In genomic region chr10:6128087-6128486, GRCh38 we compare ENCODE assay signal across 20 cellular contexts. TPM values are rescaled to one million over a fixed set of nuclear protein-coding genes. Genes with fewer than 3 reads are reported as not detected.
DNase-seq lines count a peak whose midpoint lies in the region; ATAC-seq and TF ChIP-seq lines count a peak whose summit lies in the region.
"Had no signal": no experiment of that assay in that cellular context is flagged by ENCODE, and none has a peak within 500 bp of the region (broad histone marks: within the 10 kb centered on the region; RNA-seq: fewer than 3 reads in every experiment).

No MANE protein-coding gene starts in this region.

- TF ChIP-seq CTCF in neural progenitor cell (IDR thresholded peaks at IDR 0.05), result no peak

- H3K9me3 Mint-ChIP-seq in CD4-positive, alpha-beta memory T cell, result peaks cover 0 to 3% (median 0%) of the 10 kb centered on the region in 8 donors
- H3K9me3 Mint-ChIP-seq in dendritic cell treated with granulocyte-macrophage colony-stimulating factor and Interleukin-4, amounts not matched to agents 40 ng/mL and 50 ng/mL, for 4 days, result no peaks in the 10 kb centered on the region
- H3K9me3 Mint-ChIP-seq in neural progenitor cell, result no peaks in the 10 kb centered on the region

- DNase-seq in CD4-positive, alpha-beta memory T cell, result no peak
- no peak for DNase-seq in neural progenitor cell (ENCODE audit: low spot score)
- DNase-seq in AML-193 (lab: John Stamatoyannopoulos, UW), result no peak
- DNase-seq in GOT3 (lab: John Stamatoyannopoulos, UW), result no peak
- DNase-seq: Calu3, DMS79 treated with DMSO at 0.1 percent for 48 hours, GF-D8, Karpas-422, NCI-H1105, NCI-H1436 treated with DMSO at 0.1 percent for 48 hours, NCI-H1930, NCI-H446, NCI-H526 had no signal

- peaks cover 13 to 36% (median 16%) of the 10 kb centered on the region in 4 donors for H3K4me1 Mint-ChIP-seq in CD4-positive, alpha-beta memory T cell
- peaks cover 57% of the 10 kb centered on the region for H3K4me1 Mint-ChIP-seq in dendritic cell treated with granulocyte-macrophage colony-stimulating factor and Interleukin-4, amounts not matched to agents 40 ng/mL and 50 ng/mL, for 4 days (ENCODE audit: low read depth)
- H3K4me1 Mint-ChIP-seq in neural progenitor cell, result peaks cover 33% of the 10 kb centered on the region

- H3K27ac Mint-ChIP-seq in CD4-positive, alpha-beta memory T cell, result peak overlapping the region in 4 of 7 donors; percentile 30 to 57 (median 38)
- H3K27ac Mint-ChIP-seq in dendritic cell treated with granulocyte-macrophage colony-stimulating factor and Interleukin-4, amounts not matched to agents 40 ng/mL and 50 ng/mL, for 4 days, result peak overlapping the region; percentile 40
- H3K27ac Mint-ChIP-seq in neural progenitor cell, result no peak overlapping the region
- H3K27ac Mint-ChIP-seq: CD14-positive monocyte had no signal

- ATAC-seq in GM21526 (IDR thresholded peaks at IDR 0.05; ENCODE audit: low FRiP score, unreplicated experiment), result no peak
- ATAC-seq: A549, HCT116 had no signal

- peaks cover 42% of the 10 kb centered on the region for H3K4me1 ChIP-seq in BLaER1
- H3K4me1 ChIP-seq in CD4-positive, alpha-beta memory T cell (ENCODE audit: insufficient read depth, low read length), result peaks cover 28% of the 10 kb centered on the region
- peaks cover 11% of the 10 kb centered on the region for H3K4me1 ChIP-seq in neural progenitor cell

- peaks cover 0 to 3% of the 10 kb centered on the region in 2 donors for H3K36me3 Mint-ChIP-seq in CD4-positive, alpha-beta memory T cell
- no peaks in the 10 kb centered on the region for H3K36me3 Mint-ChIP-seq in dendritic cell treated with granulocyte-macrophage colony-stimulating factor and Interleukin-4, amounts not matched to agents 40 ng/mL and 50 ng/mL, for 4 days (ENCODE audit: low read depth)
- no peaks in the 10 kb centered on the region for H3K36me3 Mint-ChIP-seq in neural progenitor cell

- no peaks in the 10 kb centered on the region for H3K27me3 Mint-ChIP-seq in CD4-positive, alpha-beta memory T cell
- peaks cover 2% of the 10 kb centered on the region for H3K27me3 Mint-ChIP-seq in dendritic cell treated with granulocyte-macrophage colony-stimulating factor and Interleukin-4, amounts not matched to agents 40 ng/mL and 50 ng/mL, for 4 days
- H3K27me3 Mint-ChIP-seq in neural progenitor cell (ENCODE audit: insufficient read depth, low read depth), result peaks cover 11% of the 10 kb centered on the region

- POLR2A ChIA-PET in CD4-positive, alpha-beta memory T cell (lab: Charles Lee; ENCODE audit: partially characterized antibody), result interaction anchor here (1.2 to 1.4 kb wide), 2 partner anchors 9 to 74 kb away, joined by 3 to 5 read pairs; partner anchors contain the start of gene PFKFB3

- H3K27ac ChIP-seq in BLaER1, result no peak overlapping the region
- H3K27ac ChIP-seq in CD4-positive, alpha-beta memory T cell (ENCODE audit: low read depth, low read length), result no peak overlapping the region
- H3K27ac ChIP-seq in neural progenitor cell, result no peak overlapping the region
- H3K27ac ChIP-seq: A549, SJSA1 had no signal

- H3K36me3 ChIP-seq in BLaER1 (no peaks in the 10 kb centered on the region), neural progenitor cell (no peaks in the 10 kb centered on the region)
- no peaks in the 10 kb centered on the region for H3K36me3 ChIP-seq in CD4-positive, alpha-beta memory T cell (ENCODE audit: insufficient read depth, low read length)
- H3K36me3 ChIP-seq: SJSA1 had no signal

- CTCF ChIA-PET in CD4-positive, alpha-beta memory T cell (lab: Charles Lee; ENCODE audit: partially characterized antibody), result interaction anchor here (0.8 to 1.8 kb wide), 4 partner anchors 19 to 274 kb away, joined by 3 to 4 read pairs (median 4); partner anchors contain the start of gene PFKFB3

- no peaks in the 10 kb centered on the region for H3F3A ChIP-seq in neural progenitor cell (ENCODE audit: low read depth)

- H3K4me3 ChIP-seq in BLaER1 (no peak overlapping the region), neural progenitor cell (no peak overlapping the region)
- no peak overlapping the region for H3K4me3 ChIP-seq in CD4-positive, alpha-beta memory T cell (ENCODE audit: low read length in 2 of 2)
- H3K4me3 ChIP-seq: A549, SJSA1 had no signal

- no peak overlapping the region for H3K9ac ChIP-seq in BLaER1
- H3K9ac ChIP-seq in neural progenitor cell, result no peak overlapping the region

- no peaks in the 10 kb centered on the region for H3K27me3 ChIP-seq in BLaER1
- no peaks in the 10 kb centered on the region for H3K27me3 ChIP-seq in CD4-positive, alpha-beta memory T cell (ENCODE audit: insufficient read depth, low read length)
- H3K27me3 ChIP-seq in neural progenitor cell, result no peaks in the 10 kb centered on the region
- H3K27me3 ChIP-seq: SJSA1 had no signal

- H3K4me2 ChIP-seq in BLaER1, result peak overlapping the region; percentile 83
- peak overlapping the region; percentile 29 for H3K4me2 ChIP-seq in neural progenitor cell
- H3K4me2 ChIP-seq: A549 had no signal

- no peaks in the 10 kb centered on the region for H3K79me2 ChIP-seq in neural progenitor cell (ENCODE audit: low read depth)

- H3K4me3 Mint-ChIP-seq in CD4-positive, alpha-beta memory T cell, result no peak overlapping the region
- H3K4me3 Mint-ChIP-seq in dendritic cell treated with granulocyte-macrophage colony-stimulating factor and Interleukin-4, amounts not matched to agents 40 ng/mL and 50 ng/mL, for 4 days, result no peak overlapping the region
- H3K4me3 Mint-ChIP-seq in neural progenitor cell, result no peak overlapping the region

- H3K9me3 ChIP-seq in BLaER1 (no peaks in the 10 kb centered on the region), neural progenitor cell (ENCODE audit: low read depth) (no peaks in the 10 kb centered on the region)
- H3K9me3 ChIP-seq in CD4-positive, alpha-beta memory T cell (ENCODE audit: control insufficient read depth in 1 of 2, low read length in 2 of 2), result no peaks in the 10 kb centered on the region
- H3K9me3 ChIP-seq: A549, SJSA1 had no signal

- intact Hi-C loops in CD4-positive, alpha-beta memory T cell (cut with micrococcal nuclease), result no loop called here
- intact Hi-C loops in dendritic cell treated with granulocyte-macrophage colony-stimulating factor and Interleukin-4, amounts not matched to agents 40 ng/mL and 50 ng/mL, for 4 days (cut with micrococcal nuclease), result no loop called here

- H4K20me1 ChIP-seq in BLaER1, result no peaks in the 10 kb centered on the region
- H4K20me1 ChIP-seq in neural progenitor cell (ENCODE audit: low read depth), result no peaks in the 10 kb centered on the region

- H2AFZ ChIP-seq in neural progenitor cell (replicated peaks), result no peak overlapping the region

RNA-seq across cellular contexts. Expression of gene RBM17, which starts 39.3 kb away (rescaled TPM):
- total RNA-seq in CD4-positive, alpha-beta memory T cell, result 100 to 1,000 TPM; 117 to 125 TPM
- 100 to 1,000 TPM in 1 of 2 donors, 10 to 100 TPM in 1; 46.3 to 104 TPM for polyA plus RNA-seq in CD4-positive, alpha-beta memory T cell
- total RNA-seq in neural progenitor cell (ENCODE audit: low replicate concordance), result 67.2 and 73.6 TPM in 2 replicates
